In genomic region chr15:97598353-97598798, GRCh38 we compare ENCODE assay signal across 1 cellular context.
TF ChIP-seq lines count a peak whose summit lies in the region.

No MANE protein-coding gene starts in this region.

TF ChIP-seq in HEK293, 187 proteins besides CTCF, POLR2A, EP300 and RAD21 (continued from another document):
- TF ChIP-seq ZNF518A (tag by site-specific recombination; conservative IDR thresholded peaks at IDR 0.05; ENCODE audit: low read depth): no peak
- TF ChIP-seq ZNF558 (tag by site-specific recombination; IDR thresholded peaks at IDR 0.05): 0 out of 2 replicates have a peak, but pooled peaks have one; percentile 12
- no peak for TF ChIP-seq ZNF18 (tag by site-specific recombination; IDR thresholded peaks at IDR 0.05)
- TF ChIP-seq ZNF639 (tag by site-specific recombination; IDR thresholded peaks at IDR 0.05): peak; percentile 91
- no peak for TF ChIP-seq EGR2 (tag by site-specific recombination; IDR thresholded peaks at IDR 0.05; ENCODE audit: low read depth)
- TF ChIP-seq ZFHX2 (tag by site-specific recombination; conservative IDR thresholded peaks at IDR 0.05): no peak
- peak; percentile 28; the same call in 1 of the 2 replicates for TF ChIP-seq SP3 (tag by site-specific recombination; IDR thresholded peaks at IDR 0.05)
- no peak for TF ChIP-seq ZNF121 (tag by site-specific recombination; IDR thresholded peaks at IDR 0.05)
- TF ChIP-seq ZNF645 (tag by site-specific recombination; IDR thresholded peaks at IDR 0.05): no peak
- no peak for TF ChIP-seq ZNF830 (tag by site-specific recombination; IDR thresholded peaks at IDR 0.05; ENCODE audit: low read depth)
- no peak for TF ChIP-seq GFI1B (tag by site-specific recombination; IDR thresholded peaks at IDR 0.05)
- no peak for TF ChIP-seq ZNF416 (tag by site-specific recombination; IDR thresholded peaks at IDR 0.05)
- no peak for TF ChIP-seq ZNF580 (tag by site-specific recombination; IDR thresholded peaks at IDR 0.05)
- no peak for TF ChIP-seq BCL6B (tag by site-specific recombination; IDR thresholded peaks at IDR 0.05)
- no peak for TF ChIP-seq ZNF248 (tag by site-specific recombination; IDR thresholded peaks at IDR 0.05)
- no peak for TF ChIP-seq ZNF791 (tag by site-specific recombination; IDR thresholded peaks at IDR 0.05)
- TF ChIP-seq ZNF677 (tag by site-specific recombination; IDR thresholded peaks at IDR 0.05): no peak
- TF ChIP-seq ZBTB26 (tag by site-specific recombination; optimal IDR thresholded peaks at IDR 0.05): no peak
